1 cellular context compared by ENCODE assay signal in genomic region chr6:26105842-26106241, GRCh38.
TF ChIP-seq lines count a peak whose summit lies in the region.

No MANE protein-coding gene starts in this region.

TF ChIP-seq in HepG2, 621 proteins besides CTCF, POLR2A, EP300 and RAD21:
- TF ChIP-seq ZNF264 (CRISPR knock-in tag; IDR thresholded peaks at IDR 0.05), result no peak
- no peak for TF ChIP-seq RNF219 (CRISPR knock-in tag; IDR thresholded peaks at IDR 0.05)
- no peak for TF ChIP-seq PAWR (CRISPR knock-in tag; IDR thresholded peaks at IDR 0.05; ENCODE audit: borderline replicate concordance)
- TF ChIP-seq ARNTL (CRISPR knock-in tag; IDR thresholded peaks at IDR 0.05), result no peak
